10 cellular contexts compared by ENCODE assay signal in genomic region chr6:44225579-44226325, GRCh38. TPM values are rescaled to one million over a fixed set of nuclear protein-coding genes. Genes with fewer than 3 reads are reported as not detected.
A peak's percentile ranks its signal among the peaks of the same experiment; 100 is the strongest.
DNase-seq lines count a peak whose midpoint lies in the region; ATAC-seq and TF ChIP-seq lines count a peak whose summit lies in the region.
"Had no signal": no experiment of that assay in that cellular context is flagged by ENCODE, and none has a peak within 500 bp of the region (broad histone marks: within the 10 kb centered on the region; RNA-seq: fewer than 3 reads in every experiment).

No MANE protein-coding gene starts in this region.

- H3K27ac ChIP-seq in CD4-positive, alpha-beta T cell (ENCODE audit: low read depth, low read length): no peak overlapping the region
- H3K27ac ChIP-seq in HUES48 (ENCODE audit: low read depth, low read length) (no peak overlapping the region), muscle layer of colon (ENCODE audit: low read depth, low read length) (peak overlapping the region; percentile 86), ovary (peak overlapping the region in 1 of 2 donors; percentile 67)

- no peak for TF ChIP-seq POLR2A in ovary (IDR thresholded peaks at IDR 0.05)
- TF ChIP-seq POLR2A in lower leg skin (IDR thresholded peaks at IDR 0.05): no peak

- POLR2A ChIA-PET in CD4-positive, alpha-beta T cell (lab: Charles Lee): interaction anchor here (5.8 kb wide), 1 partner anchor 20 kb away, joined by 62 read pairs; the partner anchor contains the start of gene HSP90AB1
- POLR2A ChIA-PET in HEK293T (lab: Yijun Ruan, JAX): interaction anchor here (1.1 to 8.0 kb wide), 2 partner anchors 9 to 21 kb away, joined by 3 to 65 read pairs; partner anchors contain the start of gene HSP90AB1

- no peak for TF ChIP-seq CTCF in CD4-positive, alpha-beta T cell (IDR thresholded peaks at IDR 0.05)
- TF ChIP-seq CTCF in ovary (IDR thresholded peaks at IDR 0.05) (no peak), lower leg skin (IDR thresholded peaks at IDR 0.05) (no peak)

- 73 to 83% (median 82%) methylated on average over 8 of the region's 8 CpGs for WGBS in ovary, 3 donors
- 76 to 78% methylated on average over 8 of the region's 8 CpGs for WGBS in lower leg skin, 2 donors

- intact Hi-C loops in CD4-positive, alpha-beta T cell (cut with DNase I, micrococcal nuclease): loop anchor here in 1 of 2 experiments (2.0 to 10.0 kb wide), 2 partner anchors 99 to 591 kb away; partner anchors contain the start of genes MAD2L1BP, MRPL14 and TMEM63B
- intact Hi-C loops in ovary (cut with DNase I): loop anchor here in 1 of 4 donors (5.0 kb wide), 1 partner anchor 48 kb away; no protein-coding TSS in a partner anchor
- intact Hi-C loops in lower leg skin (cut with DNase I; ENCODE audit: low total_unique reads): no loop called here

- no peaks in the 10 kb centered on the region for H3K9me3 ChIP-seq in CD4-positive, alpha-beta T cell (ENCODE audit: control insufficient read depth, low read length)
- no peaks in the 10 kb centered on the region for H3K9me3 ChIP-seq in HUES48 (ENCODE audit: control insufficient read depth, insufficient read depth, low read length)
- no peaks in the 10 kb centered on the region for H3K9me3 ChIP-seq in adipocyte (ENCODE audit: control insufficient read depth, low read length)
- no peaks in the 10 kb centered on the region for H3K9me3 ChIP-seq in muscle layer of colon (ENCODE audit: low read length)
- no peaks in the 10 kb centered on the region for H3K9me3 ChIP-seq in ovary

- H3K4me1 Mint-ChIP-seq in CD4-positive, alpha-beta T cell (ENCODE audit: low read depth): peaks cover 28% of the 10 kb centered on the region

- H3K4me3 Mint-ChIP-seq in CD4-positive, alpha-beta T cell: peak overlapping the region; percentile 35

- CTCF ChIA-PET in CD4-positive, alpha-beta T cell (lab: Charles Lee): no interaction called here
- CTCF ChIA-PET in HEK293T (lab: Yijun Ruan, JAX): interaction anchor here (0.9 to 2.6 kb wide), 3 partner anchors 9 to 101 kb away, joined by 3 to 14 read pairs (median 6); no protein-coding TSS in a partner anchor

- no peak for DNase-seq in CD4-positive, alpha-beta T cell
- no peak for DNase-seq in adipocyte (ENCODE audit: low read depth)
- DNase-seq in ovary: no peak
- DNase-seq in HEK293T (ENCODE audit: extremely low spot score): no peak
- no peak for DNase-seq in lower leg skin (ENCODE audit: low spot score in 2 of 2)
- DNase-seq in nucleus accumbens (lab: John Stamatoyannopoulos, UW): no peak
- DNase-seq: activated naive CD4-positive, alpha-beta T cell; SIG-M5 had no signal

- no peak overlapping the region for H3K9ac ChIP-seq in HUES48 (ENCODE audit: low read depth, low read length)
- H3K9ac ChIP-seq in adipocyte (ENCODE audit: low read length): peak overlapping the region; percentile 48
- peak overlapping the region; percentile 23 for H3K9ac ChIP-seq in muscle layer of colon (ENCODE audit: low read length)

- no peaks in the 10 kb centered on the region for H3K36me3 Mint-ChIP-seq in CD4-positive, alpha-beta T cell (ENCODE audit: low read depth)

- no peaks in the 10 kb centered on the region for H3K9me3 Mint-ChIP-seq in CD4-positive, alpha-beta T cell

- peak overlapping the region; percentile 22 for H3K4me3 ChIP-seq in HUES48 (ENCODE audit: low read depth, low read length)
- H3K4me3 ChIP-seq in adipocyte (ENCODE audit: low read length): no peak overlapping the region
- H3K4me3 ChIP-seq in muscle layer of colon (ENCODE audit: low read depth in 1 of 2, low read length in 2 of 2): peak overlapping the region in 1 of 2 donors; percentile 71
- no peak overlapping the region for H3K4me3 ChIP-seq in ovary
- H3K4me3 ChIP-seq in lower leg skin (ENCODE audit: low read depth, poor library complexity, severe bottlenecking): no peak overlapping the region

- H3K36me3 ChIP-seq in HUES48 (ENCODE audit: control insufficient read depth, insufficient read depth, low read length): peaks cover 33% of the 10 kb centered on the region
- H3K36me3 ChIP-seq in adipocyte (ENCODE audit: control insufficient read depth, insufficient read depth, low read length, severe bottlenecking): peaks cover 10% of the 10 kb centered on the region
- H3K36me3 ChIP-seq in muscle layer of colon (ENCODE audit: insufficient read depth, low read length): peaks cover 18% of the 10 kb centered on the region
- H3K36me3 ChIP-seq in ovary: no peaks in the 10 kb centered on the region

- ATAC-seq in CD4-positive, alpha-beta T cell (ENCODE audit: poor library complexity): no peak

- peaks cover 45% of the 10 kb centered on the region for H3K4me1 ChIP-seq in HUES48 (ENCODE audit: control insufficient read depth, insufficient read depth, low read length)
- peaks cover 78% of the 10 kb centered on the region for H3K4me1 ChIP-seq in adipocyte (ENCODE audit: control insufficient read depth, insufficient read depth, low read length)
- peaks cover 89% of the 10 kb centered on the region for H3K4me1 ChIP-seq in muscle layer of colon (ENCODE audit: insufficient read depth, low read length)
- peaks cover 36% of the 10 kb centered on the region for H3K4me1 ChIP-seq in ovary (ENCODE audit: insufficient read depth)

- no peaks in the 10 kb centered on the region for H3K27me3 Mint-ChIP-seq in CD4-positive, alpha-beta T cell

- no peaks in the 10 kb centered on the region for H3K27me3 ChIP-seq in CD4-positive, alpha-beta T cell (ENCODE audit: control insufficient read depth, insufficient read depth, low read length)
- H3K27me3 ChIP-seq in HUES48 (ENCODE audit: control insufficient read depth, insufficient read depth, low read length) (no peaks in the 10 kb centered on the region; the same call in 1 of the 2 replicates), adipocyte (replicated peaks; ENCODE audit: control insufficient read depth, insufficient read depth, low read length) (no peaks in the 10 kb centered on the region), muscle layer of colon (ENCODE audit: control insufficient read depth in 1 of 2, insufficient read depth in 2 of 2, low read length in 2 of 2) (no peaks in the 10 kb centered on the region), ovary (no peaks in the 10 kb centered on the region)

- TF ChIP-seq EP300 in ovary (IDR thresholded peaks at IDR 0.05): no peak

- H3K27ac Mint-ChIP-seq in CD4-positive, alpha-beta T cell: no peak overlapping the region

TF ChIP-seq in HEK293T, 16 proteins besides CTCF, POLR2A, EP300 and RAD21:
- TF ChIP-seq LEF1 (IDR thresholded peaks at IDR 0.05; ENCODE audit: borderline replicate concordance) (no peak), NFRKB (IDR thresholded peaks at IDR 0.05) (no peak), ZNF384 (IDR thresholded peaks at IDR 0.05) (no peak), TARDBP (IDR thresholded peaks at IDR 0.05) (no peak)
TF ChIP-seq in HEK293T: peak in this region for 0.

RNA-seq across cellular contexts. Expression of gene SLC29A1, which starts 2.4 kb away (rescaled TPM):
- total RNA-seq in CD4-positive, alpha-beta T cell: 1 to 10 TPM in 1 of 2 experiments, under 1 TPM in 1; 0.67 to 1.3 TPM
- total RNA-seq in ovary (10 to 100 TPM; 11.2 to 35.4 (median 30.2) TPM), lower leg skin (10 to 100 TPM; 54.6 to 86.4 (median 82.5) TPM)
- polyA plus RNA-seq in ovary: 10 to 100 TPM; 24.8 to 54.0 TPM

RNA-seq across cellular contexts. Expression of gene MYMX, which starts 9.0 kb away (rescaled TPM):
- total RNA-seq in CD4-positive, alpha-beta T cell: not detected
- total RNA-seq in ovary (under 1 TPM in 2 of 7 donors, not detected in 5; 0.43 to 0.50 TPM), lower leg skin (under 1 TPM in 1 of 4 donors, not detected in 3; 0.69 TPM)
- polyA plus RNA-seq in ovary: under 1 TPM; 0.40 to 0.42 TPM

RNA-seq across cellular contexts. Expression of gene HSP90AB1, which starts 21.1 kb away (rescaled TPM):
- total RNA-seq in CD4-positive, alpha-beta T cell: 100 to 1,000 TPM; 401 to 405 TPM
- total RNA-seq in ovary (1,000 to 10,000 TPM in 6 of 7 donors, 100 to 1,000 TPM in 1; 820 to 1,796 (median 1,051) TPM), lower leg skin (100 to 1,000 TPM; 505 to 604 (median 551) TPM)
- 1,000 to 10,000 TPM in 1 of 2 donors, 100 to 1,000 TPM in 1; 972 to 1,905 TPM for polyA plus RNA-seq in ovary

RNA-seq across cellular contexts. Expression of gene SLC35B2, which starts 31.6 kb away (rescaled TPM):
- total RNA-seq in CD4-positive, alpha-beta T cell: 1 to 10 TPM; 6.4 to 7.0 TPM
- total RNA-seq in ovary: 10 to 100 TPM; 19.7 to 41.0 (median 29.7) TPM
- 10 to 100 TPM; 21.0 to 23.9 TPM for polyA plus RNA-seq in ovary
- total RNA-seq in lower leg skin: 10 to 100 TPM; 18.0 to 40.6 (median 32.6) TPM

RNA-seq across cellular contexts. Expression of gene NFKBIE, which starts 39.6 kb away (rescaled TPM):
- total RNA-seq in CD4-positive, alpha-beta T cell: 10 to 100 TPM; 43.0 to 43.1 TPM
- total RNA-seq in ovary: 10 to 100 TPM in 2 of 7 donors, 1 to 10 TPM in 5; 2.8 to 93.6 (median 4.9) TPM
- polyA plus RNA-seq in ovary: 1 to 10 TPM; 2.7 to 6.8 TPM
- total RNA-seq in lower leg skin: 10 to 100 TPM; 10.8 to 21.1 (median 17.3) TPM

Comparison
In these comparisons a context has a peak if more than half of its experiments do, and no peak if none do; other contexts are left out.
1. RNA of gene SLC29A1, which starts 2.4 kb away (total RNA-seq): 54.6 to 86.4 TPM in lower leg skin and 11.2 to 35.4 TPM in ovary; 0.67 to 1.3 TPM in CD4-positive, alpha-beta T cell; every median in the first group is over 4 times any median in the second.